ENCODE assay signal across 9 cellular contexts in the genomic region with DNA sequence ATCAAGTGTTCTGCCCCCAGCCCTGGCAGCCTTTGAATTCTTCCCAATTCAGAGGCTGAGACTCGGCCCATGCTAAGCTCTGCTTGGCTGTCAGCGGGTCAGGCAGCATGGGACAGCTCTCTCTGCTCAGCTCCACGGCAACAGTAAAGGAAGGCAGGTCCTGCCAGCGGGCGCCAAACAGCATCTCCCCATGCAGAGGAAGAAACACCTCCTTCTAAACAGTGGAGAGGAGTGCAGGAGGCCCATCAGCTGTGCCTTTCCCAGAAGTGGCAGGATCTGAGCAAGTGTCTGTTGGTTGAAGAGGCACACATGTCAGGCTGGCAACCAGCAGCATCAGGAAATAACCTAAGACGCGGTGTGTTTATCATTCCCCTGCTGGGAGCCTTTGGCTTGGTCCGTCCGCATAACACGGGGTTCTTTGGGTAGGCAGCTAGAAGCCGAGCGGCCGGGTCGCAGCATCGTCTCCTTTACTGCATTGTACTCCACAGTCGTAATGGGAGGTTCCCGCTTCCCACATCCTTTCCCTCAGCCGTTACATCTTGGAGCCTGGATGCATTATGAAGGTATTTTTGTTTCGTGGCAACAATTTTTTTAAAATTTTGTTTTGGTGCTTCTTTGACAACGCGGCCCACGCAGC. TPM values are rescaled to one million over a fixed set of nuclear protein-coding genes. Genes with fewer than 3 reads are reported as not detected.
A peak's percentile ranks its signal among the peaks of the same experiment; 100 is the strongest.
DNase-seq lines count a peak whose midpoint lies in the region; ATAC-seq and TF ChIP-seq lines count a peak whose summit lies in the region.
"Had no signal": no experiment of that assay in that cellular context is flagged by ENCODE, and none has a peak within 500 bp of the region (broad histone marks: within the 10 kb centered on the region; RNA-seq: fewer than 3 reads in every experiment).

No MANE protein-coding gene starts in this region.

- DNase-seq in activated T-cell treated with anti-CD3 and anti-CD28 coated beads for 4 hours (peak; percentile 23), immature natural killer cell (no peak), DMS153 treated with DMSO at 0.1 percent for 48 hours (lab: John Stamatoyannopoulos, UW; ENCODE audit: unreplicated experiment) (no peak), RPMI8226 (no peak), foreskin fibroblast (no peak)
- DNase-seq in stimulated activated naive B cell treated with anti-CD40 and anti-IgM and Interleukin-4, amounts not matched to agents 10 μg/mL and 1 μg/mL and 100 μg/mL, for 72 hours, result no peak
- DNase-seq: NCI-H748 treated with DMSO at 0.1 percent for 48 hours had no signal

- ATAC-seq in HG03521 (IDR thresholded peaks at IDR 0.05; ENCODE audit: unreplicated experiment) (peak; percentile 18), HG03097 (IDR thresholded peaks at IDR 0.05; ENCODE audit: low FRiP score, unreplicated experiment) (no peak)
- no peak for ATAC-seq in stimulated activated naive B cell treated with anti-CD40 and anti-IgM and Interleukin-4, amounts not matched to agents 10 μg/mL and 1 μg/mL and 100 μg/mL, for 72 hours (replicated peaks)

- H3K4me1 Mint-ChIP-seq in immature natural killer cell, result peaks cover 69 to 75% of the 10 kb centered on the region in 2 donors
- H3K4me1 Mint-ChIP-seq in stimulated activated naive B cell treated with anti-CD40 and anti-IgM and Interleukin-4, amounts not matched to agents 10 μg/mL and 1 μg/mL and 100 μg/mL, for 72 hours, result peaks cover 42 to 63% of the 10 kb centered on the region in 2 donors

- peaks cover 8 to 30% (median 27%) of the 10 kb centered on the region in 3 donors for H3K27me3 Mint-ChIP-seq in immature natural killer cell (ENCODE audit: low read depth in 3 of 3)
- H3K27me3 Mint-ChIP-seq in stimulated activated naive B cell treated with anti-CD40 and anti-IgM and Interleukin-4, amounts not matched to agents 10 μg/mL and 1 μg/mL and 100 μg/mL, for 72 hours, result no peaks in the 10 kb centered on the region

- H3K27ac Mint-ChIP-seq in immature natural killer cell, result peak overlapping the region; percentile 99 to 100 (median 100)
- peak overlapping the region; percentile 100 for H3K27ac Mint-ChIP-seq in stimulated activated naive B cell treated with anti-CD40 and anti-IgM and Interleukin-4, amounts not matched to agents 10 μg/mL and 1 μg/mL and 100 μg/mL, for 72 hours

- no peak for TF ChIP-seq CTCF in foreskin fibroblast (IDR thresholded peaks at IDR 0.05; ENCODE audit: low read depth, low read length)

- no peak overlapping the region for H3K4me3 ChIP-seq in foreskin fibroblast (ENCODE audit: low read depth in 1 of 2, low read length in 2 of 2)

- H3K4me3 Mint-ChIP-seq in immature natural killer cell, result peak overlapping the region; percentile 83 to 95 (median 89)
- H3K4me3 Mint-ChIP-seq in stimulated activated naive B cell treated with anti-CD40 and anti-IgM and Interleukin-4, amounts not matched to agents 10 μg/mL and 1 μg/mL and 100 μg/mL, for 72 hours, result peak overlapping the region; percentile 54 to 79

- H3K9me3 Mint-ChIP-seq in immature natural killer cell, result no peaks in the 10 kb centered on the region
- peaks cover 0 to 2% of the 10 kb centered on the region in 2 donors for H3K9me3 Mint-ChIP-seq in stimulated activated naive B cell treated with anti-CD40 and anti-IgM and Interleukin-4, amounts not matched to agents 10 μg/mL and 1 μg/mL and 100 μg/mL, for 72 hours

- peaks cover 0 to 16% (median 11%) of the 10 kb centered on the region in 3 donors for H3K36me3 Mint-ChIP-seq in immature natural killer cell
- peaks cover 41 to 50% of the 10 kb centered on the region in 2 donors for H3K36me3 Mint-ChIP-seq in stimulated activated naive B cell treated with anti-CD40 and anti-IgM and Interleukin-4, amounts not matched to agents 10 μg/mL and 1 μg/mL and 100 μg/mL, for 72 hours

RNA-seq across cellular contexts. Expression of gene NCS1, which starts 42.7 kb away (rescaled TPM):
- polyA plus RNA-seq in immature natural killer cell, result under 1 TPM in 2 of 3 donors, not detected in 1; 0.26 to 0.30 TPM
